9 cellular contexts compared by ENCODE assay signal in the genomic region with DNA sequence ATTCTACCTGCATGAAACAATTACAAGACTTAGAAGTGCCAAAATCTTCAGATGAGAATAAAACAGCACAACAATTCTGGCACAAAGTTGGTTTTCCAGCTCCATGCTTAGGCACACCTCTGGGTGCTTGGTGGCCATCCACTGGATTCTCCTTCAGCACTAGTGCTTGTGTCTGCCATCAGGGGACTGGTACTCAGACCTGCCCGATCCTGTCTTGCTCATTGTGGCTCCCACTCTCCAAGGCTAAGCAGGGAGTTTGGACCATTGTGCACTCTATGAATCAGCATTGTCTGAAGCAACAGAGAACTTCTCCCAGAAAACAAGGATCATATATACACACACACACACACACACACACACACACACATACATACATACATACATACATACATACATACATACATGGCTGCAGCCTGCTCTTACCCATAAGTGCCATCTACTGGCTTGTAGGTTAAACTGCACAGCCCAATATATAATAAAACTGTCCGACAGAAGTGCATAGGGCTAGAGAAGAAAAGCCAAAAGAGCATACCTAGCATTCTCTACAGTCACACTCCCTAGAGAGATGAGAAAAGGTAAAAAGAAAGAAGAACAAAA.
DNase-seq lines count a peak whose midpoint lies in the region; ATAC-seq and TF ChIP-seq lines count a peak whose summit lies in the region.
"Had no signal": no experiment of that assay in that cellular context is flagged by ENCODE, and none has a peak within 500 bp of the region (broad histone marks: within the 10 kb centered on the region; RNA-seq: fewer than 3 reads in every experiment).

No MANE protein-coding gene starts in this region.

- no peak overlapping the region for H3K4me3 Mint-ChIP-seq in nephron progenitor cell
- H3K4me3 Mint-ChIP-seq in activated T-cell treated with anti-CD3 and anti-CD28 coated beads, Interleukin-2, amount 50 U/mL, for 24 hours = no peak overlapping the region

- H3K27me3 ChIP-seq in brain microvascular endothelial cell (replicated peaks) = no peaks in the 10 kb centered on the region

- no peak overlapping the region for H3K4me3 ChIP-seq in brain microvascular endothelial cell (ENCODE audit: low read depth, low read length)

- in situ Hi-C loops in brain microvascular endothelial cell (cut with HindIII; ENCODE audit: low pct_ligation_motif_present, low sequenced_read_pairs) = no loop called here

- TF ChIP-seq CTCF in C4-2B (conservative IDR thresholded peaks at IDR 0.05) (peak; percentile 80), brain microvascular endothelial cell (IDR thresholded peaks at IDR 0.05; ENCODE audit: low read depth, low read length, missing control alignments) (peak; percentile 55), nephron progenitor cell (IDR thresholded peaks at IDR 0.05) (peak; percentile 53)

- no peaks in the 10 kb centered on the region for H3K9me3 Mint-ChIP-seq in nephron progenitor cell
- no peaks in the 10 kb centered on the region for H3K9me3 Mint-ChIP-seq in activated T-cell treated with anti-CD3 and anti-CD28 coated beads, Interleukin-2, amount 50 U/mL, for 24 hours

- ATAC-seq in GM18519 (IDR thresholded peaks at IDR 0.05; ENCODE audit: low FRiP score, unreplicated experiment) (peak; percentile 96), HG02973 (IDR thresholded peaks at IDR 0.05; ENCODE audit: unreplicated experiment) (peak; percentile 94)

- no peaks in the 10 kb centered on the region for H3K36me3 Mint-ChIP-seq in nephron progenitor cell (ENCODE audit: low read depth)
- H3K36me3 Mint-ChIP-seq in activated T-cell treated with anti-CD3 and anti-CD28 coated beads, Interleukin-2, amount 50 U/mL, for 24 hours (ENCODE audit: low read depth) = no peaks in the 10 kb centered on the region

- H3K36me3 ChIP-seq in brain microvascular endothelial cell (replicated peaks) = no peaks in the 10 kb centered on the region

- H3K27ac ChIP-seq in C4-2B = no peak overlapping the region
- no peak overlapping the region for H3K27ac ChIP-seq in brain microvascular endothelial cell

- H3K27me3 Mint-ChIP-seq in nephron progenitor cell (ENCODE audit: low read depth, poor library complexity) = peaks cover 6% of the 10 kb centered on the region
- peaks cover 12% of the 10 kb centered on the region for H3K27me3 Mint-ChIP-seq in activated T-cell treated with anti-CD3 and anti-CD28 coated beads, Interleukin-2, amount 50 U/mL, for 24 hours

- DNase-seq in NCI-H2107 (lab: John Stamatoyannopoulos, UW) = peak; percentile 0
- peak; percentile 2 for DNase-seq in brain microvascular endothelial cell
- DNase-seq in nephron progenitor cell = no peak
- no peak for DNase-seq in cerebellum (ENCODE audit: low spot score)
- no peak for DNase-seq in activated T-cell treated with anti-CD3 and anti-CD28 coated beads, Interleukin-2, amount 50 U/mL, for 24 hours
- DNase-seq: left cardiac atrium had no signal

- H3K4me1 Mint-ChIP-seq in nephron progenitor cell = no peaks in the 10 kb centered on the region
- H3K4me1 Mint-ChIP-seq in activated T-cell treated with anti-CD3 and anti-CD28 coated beads, Interleukin-2, amount 50 U/mL, for 24 hours (ENCODE audit: low read depth) = no peaks in the 10 kb centered on the region

- H3K27ac Mint-ChIP-seq in nephron progenitor cell = no peak overlapping the region
- H3K27ac Mint-ChIP-seq in activated T-cell treated with anti-CD3 and anti-CD28 coated beads, Interleukin-2, amount 50 U/mL, for 24 hours = no peak overlapping the region

Comparison
In these comparisons a context has a peak if more than half of its experiments do, and no peak if none do; other contexts are left out.
1. DNase-seq: peak in NCI-H2107 (single experiment) and brain microvascular endothelial cell (single experiment); none in nephron progenitor cell (single experiment), cerebellum (single experiment) and activated T-cell treated with anti-CD3 and anti-CD28 coated beads, Interleukin-2, amount 50 U/mL, for 24 hours (single experiment).
2. Peak in every context shown above with its lines, with median percentiles within 50 percentile points of each other: CTCF ChIP-seq.